Comparison of ENCODE assay signal across 21 cellular contexts in genomic region chr20:1499528-1500420, GRCh38. TPM values are rescaled to one million over a fixed set of nuclear protein-coding genes. Genes with fewer than 3 reads are reported as not detected.
A peak's percentile ranks its signal among the peaks of the same experiment; 100 is the strongest.
DNase-seq lines count a peak whose midpoint lies in the region; ATAC-seq and TF ChIP-seq lines count a peak whose summit lies in the region.
"Had no signal": no experiment of that assay in that cellular context is flagged by ENCODE, and none has a peak within 500 bp of the region (broad histone marks: within the 10 kb centered on the region; RNA-seq: fewer than 3 reads in every experiment).

No MANE protein-coding gene starts in this region.

- POLR2A ChIA-PET in Caco-2 (lab: Charles Lee) (no interaction called here), PC-3 (lab: Charles Lee; ENCODE audit: unreplicated experiment) (no interaction called here)

- H2AFZ ChIP-seq in PC-3 (ENCODE audit: low read length): no peak overlapping the region

- H3K4me3 Mint-ChIP-seq in Caco-2 (ENCODE audit: unreplicated experiment) (no peak overlapping the region), nephron progenitor cell (no peak overlapping the region)
- H3K4me3 Mint-ChIP-seq: immature natural killer cell; memory B cell; natural killer cell treated with Interleukin-12 subunit alpha and Interleukin-12 subunit beta and Interleukin-15 and Interleukin-18, amount 100 ng/mL, for 72 hours had no signal

- H3K4me1 ChIP-seq in Caco-2 (peaks cover 14% of the 10 kb centered on the region), PC-3 (ENCODE audit: insufficient read depth, low read length) (peaks cover 18% of the 10 kb centered on the region)
- H3K4me1 ChIP-seq: colonic mucosa, SJSA1, stomach had no signal

- H4K20me1 ChIP-seq in PC-3 (ENCODE audit: low read length): no peaks in the 10 kb centered on the region

- H3K79me2 ChIP-seq in PC-3 (ENCODE audit: low read length): no peaks in the 10 kb centered on the region

- no peak overlapping the region for H3K9ac ChIP-seq in PC-3 (ENCODE audit: low read length)

- H3K36me3 Mint-ChIP-seq in Caco-2 (ENCODE audit: insufficient read depth, unreplicated experiment) (no peaks in the 10 kb centered on the region), nephron progenitor cell (ENCODE audit: low read depth) (peaks cover 8% of the 10 kb centered on the region)
- H3K36me3 Mint-ChIP-seq: immature natural killer cell, memory B cell had no signal

- no peaks in the 10 kb centered on the region for H3F3A ChIP-seq in PC-3 (ENCODE audit: low read length, unreplicated experiment)

- no peaks in the 10 kb centered on the region for H3K9me2 ChIP-seq in PC-3 (replicated peaks; ENCODE audit: low read length)

- peak overlapping the region; percentile 45 for H3K27ac Mint-ChIP-seq in Caco-2 (ENCODE audit: unreplicated experiment)
- H3K27ac Mint-ChIP-seq in nephron progenitor cell: no peak overlapping the region
- H3K27ac Mint-ChIP-seq: immature natural killer cell; memory B cell; natural killer cell treated with Interleukin-12 subunit alpha and Interleukin-12 subunit beta and Interleukin-15 and Interleukin-18, amount 100 ng/mL, for 72 hours had no signal

- DNase-seq in Caco-2: no peak
- peak; percentile 48 for DNase-seq in PC-3
- DNase-seq in kidney glomerular epithelial cell (lab: John Stamatoyannopoulos, UW): no peak
- DNase-seq in nephron progenitor cell: no peak
- DNase-seq: activated gamma-delta T cell treated with Interleukin-2 at 50 U/mL for 16 hours, aorta, colonic mucosa, DMS79, immature natural killer cell, NCI-H187, stomach had no signal

- H3K27me3 ChIP-seq in Caco-2 (replicated peaks; ENCODE audit: control insufficient read depth, insufficient read depth, low read length) (no peaks in the 10 kb centered on the region), PC-3 (ENCODE audit: low read length) (no peaks in the 10 kb centered on the region)
- H3K27me3 ChIP-seq: colonic mucosa had no signal

- TF ChIP-seq CTCF in Caco-2 (IDR thresholded peaks at IDR 0.05; ENCODE audit: insufficient read depth in 1 of 2, low read depth in 1 of 2, low read length in 1 of 2, severe bottlenecking in 1 of 2, unreplicated experiment in 1 of 2) (no peak), PC-3 (conservative IDR thresholded peaks at IDR 0.05; ENCODE audit: low read depth, low read length) (no peak), nephron progenitor cell (IDR thresholded peaks at IDR 0.05) (no peak)

- intact Hi-C loops in Caco-2 (cut with micrococcal nuclease; ENCODE audit: unreplicated experiment) (no loop called here), PC-3 (cut with micrococcal nuclease) (no loop called here)

- H3K9me3 Mint-ChIP-seq in Caco-2 (ENCODE audit: unreplicated experiment): peaks cover 32% of the 10 kb centered on the region
- H3K9me3 Mint-ChIP-seq in nephron progenitor cell: peaks cover 40% of the 10 kb centered on the region
- H3K9me3 Mint-ChIP-seq: natural killer cell treated with Interleukin-12 subunit alpha and Interleukin-12 subunit beta and Interleukin-15 and Interleukin-18, amount 100 ng/mL, for 72 hours had no signal

- ATAC-seq in PC-3 (no peak), esophagus mucosa (peak; percentile 88), GM21786 (IDR thresholded peaks at IDR 0.05; ENCODE audit: unreplicated experiment) (no peak)
- ATAC-seq: natural killer cell treated with Interleukin-12 subunit alpha and Interleukin-12 subunit beta and Interleukin-15 and Interleukin-18, amount 100 ng/mL, for 72 hours had no signal

- H3K4me3 ChIP-seq in Caco-2 (ENCODE audit: low read depth, low read length) (no peak overlapping the region), PC-3 (ENCODE audit: low read length) (no peak overlapping the region)
- H3K4me3 ChIP-seq: colonic mucosa, SJSA1, stomach had no signal

- H3K4me1 Mint-ChIP-seq in Caco-2 (ENCODE audit: low read depth, unreplicated experiment) (peaks cover 18% of the 10 kb centered on the region), nephron progenitor cell (peaks cover 8% of the 10 kb centered on the region)

- CTCF ChIA-PET in Caco-2 (lab: Charles Lee) (interaction anchor here (0.7 to 1.0 kb wide), 2 partner anchors 9 to 32 kb away, joined by 3 read pairs; no protein-coding TSS in a partner anchor), PC-3 (lab: Charles Lee) (no interaction called here)

- no peak overlapping the region for H3K4me2 ChIP-seq in PC-3 (ENCODE audit: low read length)

- peaks cover 17% of the 10 kb centered on the region for H3K27me3 Mint-ChIP-seq in Caco-2 (ENCODE audit: insufficient read depth, unreplicated experiment)
- H3K27me3 Mint-ChIP-seq in nephron progenitor cell (ENCODE audit: low read depth, poor library complexity): peaks cover 20% of the 10 kb centered on the region

- no peaks in the 10 kb centered on the region; the same call in 1 of the 2 replicates for H3K9me3 ChIP-seq in Caco-2
- no peaks in the 10 kb centered on the region; the same call in 1 of the 2 replicates for H3K9me3 ChIP-seq in PC-3 (ENCODE audit: low read length)
- H3K9me3 ChIP-seq: colonic mucosa, SJSA1, stomach had no signal

- H3K36me3 ChIP-seq in Caco-2 (ENCODE audit: control insufficient read depth, insufficient read depth, low read length) (no peaks in the 10 kb centered on the region), PC-3 (ENCODE audit: low read depth, low read length) (no peaks in the 10 kb centered on the region; the same call in 1 of the 2 replicates)
- H3K36me3 ChIP-seq: colonic mucosa, SJSA1, stomach had no signal

- BruUV-seq in Caco-2 (replicated peaks; lab: Mats Ljungman, UMichigan): TSS peak; percentile 60
- BruUV-seq in PC-3 (replicated peaks; lab: Mats Ljungman, UMichigan): no TSS peak

- no peak overlapping the region for H3K27ac ChIP-seq in PC-3 (ENCODE audit: low read length)
- H3K27ac ChIP-seq: colonic mucosa, SJSA1, stomach had no signal

RNA-seq across cellular contexts. Expression of gene SIRPB2, which starts 8.6 kb away (rescaled TPM):
- not detected in 2 replicates for total RNA-seq in Caco-2 (2022)
- total RNA-seq in PC-3 (2014; rRNA removed): 0.52 and 2.1 TPM in 2 replicates
- 1.0 TPM for total RNA-seq in esophagus mucosa
- total RNA-seq: HT1080; natural killer cell treated with Interleukin-12 subunit alpha and Interleukin-12 subunit beta and Interleukin-15 and Interleukin-18, amount 100 ng/mL, for 72 hours; NCI-H460; SJSA1; T-helper 2 cell treated with Interferon-gamma antibody and Interleukin-4, amounts not matched to agents 100 ng/mL and 5 ng/mL, for 36 hours had no signal

RNA-seq across cellular contexts. Expression of gene NSFL1C, which starts 33.1 kb away (rescaled TPM):
- total RNA-seq in Caco-2 (2022) (104 and 119 TPM in 2 replicates), PC-3 (2014; rRNA removed) (170 and 217 TPM in 2 replicates), esophagus mucosa (88.7 TPM)

RNA-seq across cellular contexts. Expression of gene SIRPD, which starts 57.7 kb away (rescaled TPM):
- total RNA-seq in Caco-2 (2022) (not detected in 2 replicates), PC-3 (2014; rRNA removed) (0.18 and 0.23 TPM in 2 replicates), esophagus mucosa (not detected)
- total RNA-seq: colonic mucosa; glomerular endothelial cell; HT1080; natural killer cell treated with Interleukin-12 subunit alpha and Interleukin-12 subunit beta and Interleukin-15 and Interleukin-18, amount 100 ng/mL, for 72 hours; NCI-H460; pulmonary artery endothelial cell; SJSA1 had no signal
